Comparison of ENCODE assay signal across 8 cellular contexts in the genomic region with DNA sequence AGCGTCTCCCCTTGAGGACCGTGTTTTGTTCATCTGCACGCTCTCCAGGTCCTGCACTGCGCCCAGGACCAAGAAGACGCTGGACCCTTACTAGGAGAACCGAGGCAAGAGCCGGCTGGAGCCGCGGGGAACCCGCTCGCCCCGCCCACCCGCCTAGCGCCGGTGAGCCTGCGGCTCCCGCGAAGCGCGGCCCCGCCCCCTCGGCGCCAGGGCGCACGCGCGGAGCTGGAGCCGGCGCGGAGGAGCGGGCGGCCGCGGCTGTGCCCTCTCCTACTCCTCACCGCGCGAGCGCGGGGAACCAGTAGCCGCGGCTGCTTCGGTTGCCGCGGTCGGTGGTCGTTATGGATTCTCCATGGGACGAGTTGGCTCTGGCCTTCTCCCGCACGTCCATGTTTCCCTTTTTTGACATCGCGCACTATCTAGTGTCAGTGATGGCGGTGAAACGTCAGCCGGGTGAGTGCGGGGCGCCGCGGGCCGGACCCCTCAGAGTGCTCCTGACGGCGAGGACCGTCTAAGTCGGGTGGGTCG. TPM values are rescaled to one million over a fixed set of nuclear protein-coding genes. Genes with fewer than 3 reads are reported as not detected.
DNase-seq lines count a peak whose midpoint lies in the region; ATAC-seq, FAIRE-seq and TF ChIP-seq lines count a peak whose summit lies in the region.

A gene with protein sequence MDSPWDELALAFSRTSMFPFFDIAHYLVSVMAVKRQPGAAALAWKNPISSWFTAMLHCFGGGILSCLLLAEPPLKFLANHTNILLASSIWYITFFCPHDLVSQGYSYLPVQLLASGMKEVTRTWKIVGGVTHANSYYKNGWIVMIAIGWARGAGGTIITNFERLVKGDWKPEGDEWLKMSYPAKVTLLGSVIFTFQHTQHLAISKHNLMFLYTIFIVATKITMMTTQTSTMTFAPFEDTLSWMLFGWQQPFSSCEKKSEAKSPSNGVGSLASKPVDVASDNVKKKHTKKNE (plus strand): TSS at position 222 of the 528 bp plus-strand sequence. CDS start 120 bp downstream, at position 342.

- intact Hi-C loops in activated CD4-positive, alpha-beta T cell treated with anti-CD3 and anti-CD28 coated beads for 36 hours (cut with DNase I, micrococcal nuclease): loop anchor here (1.0 to 10.0 kb wide), 10 partner anchors 136 to 1600 kb away; a partner anchor contains a TSS
- intact Hi-C loops in HepG2 (cut with micrococcal nuclease; ENCODE audit: unreplicated experiment): loop anchor here (2.0 to 10.0 kb wide), 2 partner anchors 38 to 250 kb away; a partner anchor contains a TSS

- no peak for FAIRE-seq in HepG2 (lab: Jason Lieb, UNC)

- no peaks in the 10 kb centered on the region for H4K20me1 ChIP-seq in HepG2 (ENCODE audit: insufficient read depth, low read length)

- H3K9me3 ChIP-seq in HepG2 (ENCODE audit: low read length): no peaks in the 10 kb centered on the region

- TF ChIP-seq POLR2A in GM18951 (IDR thresholded peaks at IDR 0.05; ENCODE audit: extremely low read depth, insufficient read depth, insufficient read length) (peak; percentile 81), HepG2 (IDR thresholded peaks at IDR 0.05; ENCODE audit: insufficient read depth in 1 of 2, low read depth in 2 of 2, low read length in 2 of 2) (peak; percentile 55 to 74; a peak in 3 of 4 replicates)

- peaks cover 15% of the 10 kb centered on the region for H3K27me3 Mint-ChIP-seq in activated CD4-positive, alpha-beta T cell treated with anti-CD3 and anti-CD28 coated beads for 36 hours

- in situ Hi-C loops in GM18951 (cut with MboI; ENCODE audit: low sequenced_read_pairs, unreplicated experiment) (no loop called here), HepG2 (cut with HindIII; ENCODE audit: extremely low pct_ligation_motif_present, low pct_unique_long_range_greater_than_20kb) (no loop called here)

- no TSS peak for BruUV-seq in HepG2 (replicated peaks; lab: Mats Ljungman, UMichigan)

- peak; percentile 58 for ATAC-seq in HG03139 (IDR thresholded peaks at IDR 0.05; ENCODE audit: unreplicated experiment)
- ATAC-seq in activated CD4-positive, alpha-beta T cell treated with anti-CD3 and anti-CD28 coated beads for 36 hours: peak; percentile 85
- ATAC-seq in HepG2: peak; percentile 93

- H3K27me3 ChIP-seq in HepG2 (ENCODE audit: control insufficient read depth in 1 of 2, insufficient read depth in 2 of 2, low read length in 2 of 2): no peaks in the 10 kb centered on the region; a peak in 1 of 5 replicates

- peaks cover 31% of the 10 kb centered on the region for H3K79me2 ChIP-seq in HepG2 (ENCODE audit: insufficient read depth, low read length)

- peak within 1 kb of the TSS; percentile 76 for H3K4me3 Mint-ChIP-seq in activated CD4-positive, alpha-beta T cell treated with anti-CD3 and anti-CD28 coated beads for 36 hours

- no peaks in the 10 kb centered on the region for H3K36me3 Mint-ChIP-seq in activated CD4-positive, alpha-beta T cell treated with anti-CD3 and anti-CD28 coated beads for 36 hours (ENCODE audit: low read depth)

- H3K36me3 ChIP-seq in HepG2 (replicated peaks in 1 of 2; ENCODE audit: control insufficient read depth in 1 of 2, insufficient read depth in 2 of 2, low read length in 2 of 2): no peaks in the 10 kb centered on the region

- peak within 1 kb of the TSS; percentile 86 for H3K27ac Mint-ChIP-seq in activated CD4-positive, alpha-beta T cell treated with anti-CD3 and anti-CD28 coated beads for 36 hours

- H3K9ac ChIP-seq in HepG2 (ENCODE audit: insufficient read depth, low read depth, low read length): peak within 1 kb of the TSS; percentile 71

- POLR2A ChIA-PET in activated CD4-positive, alpha-beta T cell treated with anti-CD3 and anti-CD28 coated beads for 36 hours (lab: Charles Lee): interaction anchor here (0.7 kb wide), 1 partner anchor 14 kb away, joined by 3 read pairs; no protein-coding TSS in a partner anchor
- POLR2A ChIA-PET in HepG2 (lab: Yijun Ruan, JAX): interaction anchor here (1.1 to 2.1 kb wide), 3 partner anchors 13 to 276 kb away, joined by 3 to 6 read pairs (median 5); no protein-coding TSS in a partner anchor

- TF ChIP-seq CTCF in coronary artery (IDR thresholded peaks at IDR 0.05) (no peak), HepG2 (CRISPR knock-in tag; IDR thresholded peaks at IDR 0.05) (no peak)

- peaks cover 31% of the 10 kb centered on the region for H3K4me1 ChIP-seq in HepG2 (ENCODE audit: insufficient read depth, low read length)

- H3K4me2 ChIP-seq in HepG2 (ENCODE audit: low read depth, low read length): peak within 1 kb of the TSS; percentile 92

- CTCF ChIA-PET in activated CD4-positive, alpha-beta T cell treated with anti-CD3 and anti-CD28 coated beads for 36 hours (lab: Charles Lee): interaction anchor here (0.7 to 1.7 kb wide), 3 partner anchors 9 to 161 kb away, joined by 3 to 11 read pairs (median 4); no protein-coding TSS in a partner anchor
- CTCF ChIA-PET in HepG2 (lab: Yijun Ruan, JAX; ENCODE audit: low intra/inter-chr PET ratio, low total read pairs): no interaction called here

- TF ChIP-seq EP300 in HepG2 (IDR thresholded peaks at IDR 0.05; ENCODE audit: low read depth in 2 of 2, low read length in 2 of 2) (no peak), HepG2 (CRISPR knock-in tag; IDR thresholded peaks at IDR 0.05; ENCODE audit: borderline replicate concordance) (no peak)

- H3K4me3 ChIP-seq in coronary artery (peak within 1 kb of the TSS; percentile 86), HepG2 (replicated peaks in 1 of 3; ENCODE audit: insufficient read depth in 1 of 3, low read depth in 2 of 3, low read length in 3 of 3) (peak within 1 kb of the TSS; percentile 77 to 92 (median 82))

- H3K27ac ChIP-seq in coronary artery: peak within 1 kb of the TSS; percentile 80 to 84
- H3K27ac ChIP-seq in HepG2 (ENCODE audit: extremely low read length, insufficient read depth, low read length): peak within 1 kb of the TSS; percentile 43

- TF ChIP-seq RAD21 in HepG2 (CRISPR knock-in tag; IDR thresholded peaks at IDR 0.05): no peak

- no peaks in the 10 kb centered on the region for H3K9me3 Mint-ChIP-seq in activated CD4-positive, alpha-beta T cell treated with anti-CD3 and anti-CD28 coated beads for 36 hours (ENCODE audit: low read depth)

- H2AFZ ChIP-seq in HepG2 (ENCODE audit: low read length): peak within 1 kb of the TSS; percentile 79

- DNase-seq in AML-193 (lab: John Stamatoyannopoulos, UW) (peak; percentile 55), NCI-H345 (lab: John Stamatoyannopoulos, UW) (peak; percentile 91), coronary artery (ENCODE audit: low spot score) (peak; percentile 83), HepG2 (ENCODE audit: low spot score) (peak; percentile 50)
- peak; percentile 88 for DNase-seq in activated CD4-positive, alpha-beta T cell treated with anti-CD3 and anti-CD28 coated beads for 36 hours
- DNase-seq in stimulated activated CD4-positive, alpha-beta T cell treated with anti-CD3 and anti-CD28 coated beads, Interleukin-2, amount 100 ng/mL, for 48 hours: peak; percentile 66 to 77

- 0% methylated on average over 27 of the region's 64 CpGs for WGBS in HepG2 (ENCODE audit: low lambda C conversion rate)

- H3K4me1 Mint-ChIP-seq in activated CD4-positive, alpha-beta T cell treated with anti-CD3 and anti-CD28 coated beads for 36 hours: peaks cover 28% of the 10 kb centered on the region

TF ChIP-seq in HepG2, 621 proteins besides CTCF, POLR2A, EP300 and RAD21 (continues in another document):
- TF ChIP-seq MLLT10 (CRISPR knock-in tag; IDR thresholded peaks at IDR 0.05): no peak
- TF ChIP-seq, protein P1, sequence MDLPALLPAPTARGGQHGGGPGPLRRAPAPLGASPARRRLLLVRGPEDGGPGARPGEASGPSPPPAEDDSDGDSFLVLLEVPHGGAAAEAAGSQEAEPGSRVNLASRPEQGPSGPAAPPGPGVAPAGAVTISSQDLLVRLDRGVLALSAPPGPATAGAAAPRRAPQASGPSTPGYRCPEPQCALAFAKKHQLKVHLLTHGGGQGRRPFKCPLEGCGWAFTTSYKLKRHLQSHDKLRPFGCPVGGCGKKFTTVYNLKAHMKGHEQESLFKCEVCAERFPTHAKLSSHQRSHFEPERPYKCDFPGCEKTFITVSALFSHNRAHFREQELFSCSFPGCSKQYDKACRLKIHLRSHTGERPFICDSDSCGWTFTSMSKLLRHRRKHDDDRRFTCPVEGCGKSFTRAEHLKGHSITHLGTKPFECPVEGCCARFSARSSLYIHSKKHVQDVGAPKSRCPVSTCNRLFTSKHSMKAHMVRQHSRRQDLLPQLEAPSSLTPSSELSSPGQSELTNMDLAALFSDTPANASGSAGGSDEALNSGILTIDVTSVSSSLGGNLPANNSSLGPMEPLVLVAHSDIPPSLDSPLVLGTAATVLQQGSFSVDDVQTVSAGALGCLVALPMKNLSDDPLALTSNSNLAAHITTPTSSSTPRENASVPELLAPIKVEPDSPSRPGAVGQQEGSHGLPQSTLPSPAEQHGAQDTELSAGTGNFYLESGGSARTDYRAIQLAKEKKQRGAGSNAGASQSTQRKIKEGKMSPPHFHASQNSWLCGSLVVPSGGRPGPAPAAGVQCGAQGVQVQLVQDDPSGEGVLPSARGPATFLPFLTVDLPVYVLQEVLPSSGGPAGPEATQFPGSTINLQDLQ (CRISPR knock-in tag; IDR thresholded peaks at IDR 0.05): no peak
- no peak for TF ChIP-seq IKZF1 (IDR thresholded peaks at IDR 0.05)

RNA-seq across cellular contexts. Expression of the gene that starts here (rescaled TPM):
- 10 to 100 TPM; 14.5 to 24.8 TPM for total RNA-seq in activated CD4-positive, alpha-beta T cell treated with anti-CD3 and anti-CD28 coated beads for 36 hours
- total RNA-seq in HepG2 (2016; rRNA removed; fragmentation: Illumina TruSeq; extraction: Trizol): 26.0 and 32.4 TPM in 2 replicates
- 13.2 and 15.1 TPM in 2 replicates for total RNA-seq in HepG2 (2016; cell fraction: cytosol; rRNA removed; fragmentation: Illumina TruSeq; extraction: Trizol; ENCODE audit: low read depth)
- 21.7 and 29.4 TPM in 2 replicates for total RNA-seq in HepG2 (2016; cell fraction: insoluble cytoplasmic fraction; rRNA removed; fragmentation: Illumina TruSeq; extraction: Trizol)
- total RNA-seq in HepG2 (2016; cell fraction: membrane; rRNA removed; fragmentation: Illumina TruSeq; extraction: Trizol): 16.9 and 17.8 TPM in 2 replicates
- total RNA-seq in HepG2 (2016; cell fraction: nucleus; rRNA removed; fragmentation: Illumina TruSeq; extraction: Trizol): 23.7 and 24.3 TPM in 2 replicates
- polyA plus RNA-seq in HepG2 (2011; rRNA removed): 12.4 and 13.4 TPM in 2 replicates
- polyA plus RNA-seq in HepG2 (2011; cell fraction: cytosol; rRNA removed): 9.6 and 15.4 TPM in 2 replicates
- polyA plus RNA-seq in HepG2 (2011; cell fraction: nucleus; rRNA removed): 3.9 and 6.1 TPM in 2 replicates
- 14.8 and 19.3 TPM in 2 replicates for polyA plus RNA-seq in HepG2 (2012)
- 3.8 and 5.9 TPM in 2 replicates for polyA plus RNA-seq in HepG2 (2016; cell fraction: cytosol; fragmentation: Illumina TruSeq; extraction: Trizol; ENCODE audit: low read depth)
- 15.6 and 16.4 TPM in 2 replicates for polyA plus RNA-seq in HepG2 (2016; cell fraction: insoluble cytoplasmic fraction; fragmentation: Illumina TruSeq; extraction: Trizol; ENCODE audit: low read depth)
- polyA plus RNA-seq in HepG2 (2016; cell fraction: membrane; fragmentation: Illumina TruSeq; extraction: Trizol; ENCODE audit: low read depth): 8.4 and 9.8 TPM in 2 replicates
- polyA plus RNA-seq in HepG2 (2016; cell fraction: nucleus; fragmentation: Illumina TruSeq; extraction: Trizol; ENCODE audit: insufficient read depth, low read depth): 26.7 and 29.8 TPM in 2 replicates
- 13.5 and 22.6 TPM in 2 replicates for polyA minus RNA-seq in HepG2 (2011; rRNA and poly(A)+ RNA removed; ENCODE audit: low replicate concordance)
- 14.0 and 21.4 TPM in 2 replicates for polyA minus RNA-seq in HepG2 (2011; cell fraction: cytosol; rRNA and poly(A)+ RNA removed)
- 11.3 and 15.5 TPM in 2 replicates for polyA minus RNA-seq in HepG2 (2011; cell fraction: nucleus; rRNA and poly(A)+ RNA removed)

Comparison
In these comparisons a context has a peak if more than half of its experiments do, and no peak if none do; other contexts are left out.
1. Peak in every context shown above with its lines: DNase-seq, ATAC-seq, H3K4me3 ChIP-seq and H3K27ac ChIP-seq.